23 cellular contexts compared by ENCODE assay signal in genomic region chr14:102197317-102197850, GRCh38. TPM values are rescaled to one million over a fixed set of nuclear protein-coding genes. Genes with fewer than 3 reads are reported as not detected.
DNase-seq lines count a peak whose midpoint lies in the region; ATAC-seq and TF ChIP-seq lines count a peak whose summit lies in the region.
"Had no signal": no experiment of that assay in that cellular context is flagged by ENCODE, and none has a peak within 500 bp of the region (broad histone marks: within the 10 kb centered on the region; RNA-seq: fewer than 3 reads in every experiment).

No MANE protein-coding gene starts in this region.

- no TSS peak for BruUV-seq in mammary epithelial cell (replicated peaks; lab: Mats Ljungman, UMichigan)

- no peaks in the 10 kb centered on the region for H3K9me3 Mint-ChIP-seq in CD4-positive, CD25-positive, alpha-beta regulatory T cell
- no peaks in the 10 kb centered on the region for H3K9me3 Mint-ChIP-seq in T-cell
- H3K9me3 Mint-ChIP-seq in effector memory CD8-positive, alpha-beta T cell, result no peaks in the 10 kb centered on the region
- no peaks in the 10 kb centered on the region for H3K9me3 Mint-ChIP-seq in neural progenitor cell
- H3K9me3 Mint-ChIP-seq: CD14-positive monocyte, H9 had no signal

- peaks cover 6% of the 10 kb centered on the region for H3F3A ChIP-seq in neural progenitor cell (ENCODE audit: low read depth)

- H3K9ac ChIP-seq in neural progenitor cell, result no peak overlapping the region
- H3K9ac ChIP-seq in mammary epithelial cell (ENCODE audit: insufficient read depth, low read length), result no peak overlapping the region

- POLR2A ChIA-PET in T-cell (lab: Charles Lee), result no interaction called here

- peaks cover 23 to 67% (median 61%) of the 10 kb centered on the region in 4 donors for H3K4me1 Mint-ChIP-seq in CD4-positive, CD25-positive, alpha-beta regulatory T cell
- H3K4me1 Mint-ChIP-seq in T-cell, result peaks cover 77 to 83% (median 80%) of the 10 kb centered on the region in 3 donors
- H3K4me1 Mint-ChIP-seq in effector memory CD8-positive, alpha-beta T cell (ENCODE audit: low read depth in 2 of 2), result peaks cover 40 to 54% of the 10 kb centered on the region in 2 donors
- peaks cover 8% of the 10 kb centered on the region for H3K4me1 Mint-ChIP-seq in neural progenitor cell

- CTCF ChIA-PET in T-cell (lab: Charles Lee), result no interaction called here
- CTCF ChIA-PET in mammary epithelial cell (lab: Charles Lee; ENCODE audit: low non-redundant PET), result no interaction called here

- in situ Hi-C loops in mammary epithelial cell (cut with MboI; ENCODE audit: low sequenced_read_pairs in 2 of 2), result no loop called here

- TF ChIP-seq CTCF in neural progenitor cell (IDR thresholded peaks at IDR 0.05) (no peak), mammary epithelial cell (conservative IDR thresholded peaks at IDR 0.05 in 1 of 2, IDR thresholded peaks at IDR 0.05 in 1 of 2; ENCODE audit: extremely low read depth in 1 of 2, insufficient read depth in 1 of 2, low read depth in 1 of 2, low read length in 2 of 2) (no peak)

- H3K27me3 Mint-ChIP-seq in CD4-positive, CD25-positive, alpha-beta regulatory T cell, result no peaks in the 10 kb centered on the region
- H3K27me3 Mint-ChIP-seq in T-cell, result no peaks in the 10 kb centered on the region
- H3K27me3 Mint-ChIP-seq in effector memory CD8-positive, alpha-beta T cell, result no peaks in the 10 kb centered on the region
- peaks cover 2% of the 10 kb centered on the region for H3K27me3 Mint-ChIP-seq in neural progenitor cell (ENCODE audit: insufficient read depth, low read depth)
- H3K27me3 Mint-ChIP-seq: activated CD4-positive, alpha-beta T cell treated with anti-CD3 and anti-CD28 coated beads for 36 hours had no signal

- dilution Hi-C loops in mammary epithelial cell (cut with HindIII; ENCODE audit: low sequenced_read_pairs), result no loop called here

- H3K4me3 ChIP-seq in CD4-positive, CD25-positive, alpha-beta regulatory T cell (ENCODE audit: low read depth, low read length), result no peak overlapping the region
- H3K4me3 ChIP-seq in neural progenitor cell (no peak overlapping the region), mammary epithelial cell (replicated peaks in 1 of 3; ENCODE audit: insufficient read depth in 1 of 3, low read depth in 2 of 3, low read length in 3 of 3) (no peak overlapping the region)
- H3K4me3 ChIP-seq: K562, MG63 had no signal

- no peak for DNase-seq in CD4-positive, CD25-positive, alpha-beta regulatory T cell
- DNase-seq in T-cell, result no peak
- DNase-seq in effector memory CD8-positive, alpha-beta T cell, result no peak
- DNase-seq in neural progenitor cell (ENCODE audit: low spot score), result no peak
- DNase-seq in NCI-H446 treated with DMSO at 0.1 percent for 48 hours (lab: John Stamatoyannopoulos, UW), result no peak
- no peak for DNase-seq in mammary epithelial cell
- DNase-seq: activated CD4-positive, alpha-beta T cell treated with anti-CD3 and anti-CD28 coated beads for 36 hours; activated gamma-delta T cell; aorta; GDM1; H9; kidney glomerular epithelial cell; mesendoderm; MG63; NCI-H1417 treated with DMSO at 0.1 percent for 48 hours; NCI-H510A treated with DMSO at 0.1 percent for 48 hours; SHP77 treated with DMSO at 0.1 percent for 48 hours; stimulated activated CD4-positive, alpha-beta T cell treated with anti-CD3 and anti-CD28 coated beads, Interleukin-12 subunit alpha, Interleukin-12 subunit beta, amount 100 ng/mL, for 4 hours; stimulated activated CD4-positive, alpha-beta T cell treated with anti-CD3 and anti-CD28 coated beads, Interleukin-4, amount 100 ng/mL, for 4 hours had no signal

- H3K4me2 ChIP-seq in neural progenitor cell (no peak overlapping the region), mammary epithelial cell (ENCODE audit: insufficient read depth, low read depth, low read length) (no peak overlapping the region)

- no peak for ATAC-seq in CD4-positive, CD25-positive, alpha-beta regulatory T cell (ENCODE audit: low read depth in 2 of 2)
- ATAC-seq in T-cell (replicated peaks in 1 of 4), result no peak
- ATAC-seq in effector memory CD8-positive, alpha-beta T cell (replicated peaks), result no peak
- ATAC-seq in HG03571 (IDR thresholded peaks at IDR 0.05; ENCODE audit: unreplicated experiment), result no peak
- ATAC-seq: activated CD4-positive, alpha-beta T cell treated with anti-CD3 and anti-CD28 coated beads for 36 hours; esophagus mucosa; K562 had no signal

- H4K20me1 ChIP-seq in neural progenitor cell (ENCODE audit: low read depth) (peaks cover 44% of the 10 kb centered on the region), mammary epithelial cell (ENCODE audit: insufficient read depth, low read length) (no peaks in the 10 kb centered on the region)

- H2AFZ ChIP-seq in neural progenitor cell (replicated peaks), result no peak overlapping the region
- H2AFZ ChIP-seq in mammary epithelial cell (ENCODE audit: low read depth, low read length), result no peak overlapping the region

- H3K27ac Mint-ChIP-seq in CD4-positive, CD25-positive, alpha-beta regulatory T cell, result peak overlapping the region in 2 of 3 donors; percentile 51 to 54
- H3K27ac Mint-ChIP-seq in T-cell (peak overlapping the region; percentile 12 to 17), neural progenitor cell (peak overlapping the region; percentile 8)
- peak overlapping the region; percentile 38 to 61 for H3K27ac Mint-ChIP-seq in effector memory CD8-positive, alpha-beta T cell
- H3K27ac Mint-ChIP-seq: activated CD4-positive, alpha-beta T cell treated with anti-CD3 and anti-CD28 coated beads for 36 hours had no signal

- intact Hi-C loops in mammary epithelial cell (cut with micrococcal nuclease), result no loop called here

- H3K9me3 ChIP-seq in CD4-positive, CD25-positive, alpha-beta regulatory T cell (ENCODE audit: control insufficient read depth in 2 of 2, low read length in 2 of 2), result no peaks in the 10 kb centered on the region
- H3K9me3 ChIP-seq in neural progenitor cell (ENCODE audit: low read depth), result no peaks in the 10 kb centered on the region
- no peaks in the 10 kb centered on the region for H3K9me3 ChIP-seq in mammary epithelial cell (replicated peaks; ENCODE audit: insufficient read depth, low read length)
- H3K9me3 ChIP-seq: MG63 had no signal

- peaks cover 33% of the 10 kb centered on the region for H3K36me3 Mint-ChIP-seq in CD4-positive, CD25-positive, alpha-beta regulatory T cell
- H3K36me3 Mint-ChIP-seq in T-cell (peaks cover 42% of the 10 kb centered on the region), neural progenitor cell (peaks cover 18% of the 10 kb centered on the region)
- H3K36me3 Mint-ChIP-seq in effector memory CD8-positive, alpha-beta T cell (ENCODE audit: insufficient read depth), result peaks cover 50% of the 10 kb centered on the region

- H3K4me1 ChIP-seq in CD4-positive, CD25-positive, alpha-beta regulatory T cell (ENCODE audit: control insufficient read depth, insufficient read depth, low read length, poor library complexity, severe bottlenecking), result peaks cover 24% of the 10 kb centered on the region
- H3K4me1 ChIP-seq in neural progenitor cell (peaks cover 7% of the 10 kb centered on the region), mammary epithelial cell (ENCODE audit: insufficient read depth, low read length) (no peaks in the 10 kb centered on the region)

- no peak overlapping the region for H3K4me3 Mint-ChIP-seq in CD4-positive, CD25-positive, alpha-beta regulatory T cell
- H3K4me3 Mint-ChIP-seq in T-cell (no peak overlapping the region), neural progenitor cell (no peak overlapping the region)
- H3K4me3 Mint-ChIP-seq in effector memory CD8-positive, alpha-beta T cell, result no peak overlapping the region
- H3K4me3 Mint-ChIP-seq: activated CD4-positive, alpha-beta T cell treated with anti-CD3 and anti-CD28 coated beads for 36 hours; CD14-positive monocyte; H9 had no signal

- WGBS in mammary epithelial cell (ENCODE audit: low coverage, missing lambda C conversion rate), result 82% methylated on average over 5 of the region's 5 CpGs

- H3K36me3 ChIP-seq in CD4-positive, CD25-positive, alpha-beta regulatory T cell (ENCODE audit: control insufficient read depth, insufficient read depth, low read length), result peaks cover 45% of the 10 kb centered on the region
- H3K36me3 ChIP-seq in neural progenitor cell (no peaks in the 10 kb centered on the region), mammary epithelial cell (ENCODE audit: insufficient read depth, low read length) (peaks cover 7% of the 10 kb centered on the region)
- H3K36me3 ChIP-seq: MG63 had no signal

- no peaks in the 10 kb centered on the region for H3K27me3 ChIP-seq in CD4-positive, CD25-positive, alpha-beta regulatory T cell (ENCODE audit: control insufficient read depth, insufficient read depth, low read length)
- H3K27me3 ChIP-seq in neural progenitor cell (no peaks in the 10 kb centered on the region), mammary epithelial cell (ENCODE audit: insufficient read depth, low read length) (no peaks in the 10 kb centered on the region)
- H3K27me3 ChIP-seq: MG63 had no signal

- H3K79me2 ChIP-seq in neural progenitor cell (ENCODE audit: low read depth), result peaks cover 28% of the 10 kb centered on the region
- peaks cover 78% of the 10 kb centered on the region for H3K79me2 ChIP-seq in mammary epithelial cell (ENCODE audit: insufficient read depth, low read length)

- no peak overlapping the region for H3K27ac ChIP-seq in CD4-positive, CD25-positive, alpha-beta regulatory T cell (ENCODE audit: insufficient read depth, low read length, poor library complexity, severe bottlenecking)
- H3K27ac ChIP-seq in neural progenitor cell (no peak overlapping the region), mammary epithelial cell (ENCODE audit: insufficient read depth, low read depth, low read length) (no peak overlapping the region)

RNA-seq across cellular contexts. Expression of gene WDR20, which starts 57.7 kb away (rescaled TPM):
- 66.7 TPM for total RNA-seq in CD4-positive, CD25-positive, alpha-beta regulatory T cell
- polyA plus RNA-seq in CD4-positive, CD25-positive, alpha-beta regulatory T cell, result 10 to 100 TPM; 13.0 to 19.8 (median 18.0) TPM
- 10 to 100 TPM; 38.9 to 53.1 (median 49.5) TPM for total RNA-seq in T-cell
- total RNA-seq in neural progenitor cell (ENCODE audit: low replicate concordance), result 18.2 and 22.4 TPM in 2 replicates
- total RNA-seq in mammary epithelial cell, result 10 to 100 TPM; 25.3 to 27.3 TPM
- 18.0 TPM for polyA plus RNA-seq in mammary epithelial cell
- polyA minus RNA-seq in mammary epithelial cell, result 1.9 TPM
